Comparison of ENCODE assay signal across 8 cellular contexts in genomic region chr2:38750793-38751042, GRCh38. TPM values are rescaled to one million over a fixed set of nuclear protein-coding genes. Genes with fewer than 3 reads are reported as not detected.
DNase-seq lines count a peak whose midpoint lies in the region; ATAC-seq and TF ChIP-seq lines count a peak whose summit lies in the region.

No MANE protein-coding gene starts in this region.

- H3K4me3 ChIP-seq in AG04449 (ENCODE audit: low read depth, low read length), result peak overlapping the region; percentile 100
- peak overlapping the region; percentile 99 for H3K4me3 ChIP-seq in osteoblast (ENCODE audit: insufficient read depth, low read length)
- H3K4me3 ChIP-seq in tibial artery, result peak overlapping the region; percentile 56 to 82

- DNase-seq in AG04449 (ENCODE audit: low read depth, low spot score), result no peak
- peak; percentile 55 for DNase-seq in GM19238 (ENCODE audit: insufficient read length, low spot score)
- peak; percentile 83 for DNase-seq in OCI-M1 (lab: John Stamatoyannopoulos, UW)
- peak; percentile 68 for DNase-seq in activated gamma-delta T cell treated with Interleukin-2 at 50 U/mL for 16 hours
- peak; percentile 71 for DNase-seq in glutamatergic neuron
- peak; percentile 97 for DNase-seq in osteoblast (ENCODE audit: insufficient read length, low spot score, missing footprints)
- DNase-seq in tibial artery, result peak; percentile 48 to 84

- intact Hi-C loops in tibial artery (cut with DNase I; ENCODE audit: low total_unique reads), result loop anchor here (2.0 kb wide), 1 partner anchor 148 kb away; the partner anchor contains the start of gene HNRNPLL

- H3K36me3 Mint-ChIP-seq in glutamatergic neuron (ENCODE audit: unreplicated experiment), result no peaks in the 10 kb centered on the region

- peaks cover 22% of the 10 kb centered on the region for H3K9me3 Mint-ChIP-seq in glutamatergic neuron (ENCODE audit: unreplicated experiment)

- POLR2A ChIA-PET in AG04449 (lab: Yijun Ruan, JAX), result interaction anchor here (0.6 to 2.0 kb wide), 20 partner anchors 12 to 1666 kb away, joined by 3 to 46 read pairs (median 10); partner anchors contain the start of genes ATL2, GEMIN6, GPATCH11 and HNRNPLL

- ATAC-seq in HG03280 (IDR thresholded peaks at IDR 0.05; ENCODE audit: unreplicated experiment), result peak; percentile 32

- H3K4me1 Mint-ChIP-seq in glutamatergic neuron (ENCODE audit: low read depth, unreplicated experiment), result peaks cover 16% of the 10 kb centered on the region

- H2AFZ ChIP-seq in osteoblast (ENCODE audit: low read length), result peak overlapping the region; percentile 81

- H3K36me3 ChIP-seq in osteoblast (ENCODE audit: insufficient read depth, low read length) (peaks cover 44% of the 10 kb centered on the region), tibial artery (peaks cover 35 to 39% (median 36%) of the 10 kb centered on the region in 3 donors)

- H3K4me1 ChIP-seq in osteoblast (ENCODE audit: insufficient read depth, low read length) (peaks cover 19% of the 10 kb centered on the region), tibial artery (peaks cover 0 to 43% (median 20%) of the 10 kb centered on the region in 4 donors)

- H3K4me2 ChIP-seq in osteoblast (ENCODE audit: insufficient read depth, low read length), result peak overlapping the region; percentile 98

- H3K27ac Mint-ChIP-seq in glutamatergic neuron (ENCODE audit: unreplicated experiment), result peak overlapping the region; percentile 100

- no peaks in the 10 kb centered on the region for H3K9me3 ChIP-seq in osteoblast (ENCODE audit: low read depth, low read length)
- H3K9me3 ChIP-seq in tibial artery, result no peaks in the 10 kb centered on the region

- H3K4me3 Mint-ChIP-seq in glutamatergic neuron (ENCODE audit: unreplicated experiment), result peak overlapping the region; percentile 100

- peaks cover 54% of the 10 kb centered on the region for H3K79me2 ChIP-seq in osteoblast (ENCODE audit: insufficient read depth, low read length)

- CTCF ChIA-PET in AG04449 (lab: Yijun Ruan, JAX), result interaction anchor here (1.0 to 2.1 kb wide), 5 partner anchors 10 to 173 kb away, joined by 3 to 7 read pairs (median 4); no protein-coding TSS in a partner anchor

- TF ChIP-seq CTCF in AG04449 (IDR thresholded peaks at IDR 0.05; ENCODE audit: insufficient read depth, low read length, missing control alignments) (no peak), glutamatergic neuron (IDR thresholded peaks at IDR 0.05; ENCODE audit: partially characterized antibody, unreplicated experiment) (no peak), osteoblast (IDR thresholded peaks at IDR 0.05; ENCODE audit: extremely low read depth, low read depth, low read length) (no peak), tibial artery (IDR thresholded peaks at IDR 0.05) (no peak)

- H3K27ac ChIP-seq in osteoblast (ENCODE audit: low read depth, low read length) (peak overlapping the region; percentile 95), tibial artery (peak overlapping the region; percentile 83 to 99)

- peaks cover 13% of the 10 kb centered on the region for H3K27me3 Mint-ChIP-seq in glutamatergic neuron (ENCODE audit: unreplicated experiment)

- H3K27me3 ChIP-seq in osteoblast (ENCODE audit: insufficient read depth, low read length) (no peaks in the 10 kb centered on the region), tibial artery (no peaks in the 10 kb centered on the region)

- H4K20me1 ChIP-seq in osteoblast (ENCODE audit: insufficient read depth, low read length), result peaks cover 36% of the 10 kb centered on the region

RNA-seq across cellular contexts. Expression of gene SRSF7, which starts 0.4 kb away (rescaled TPM):
- total RNA-seq in glutamatergic neuron (ENCODE audit: unreplicated experiment) (155 TPM), osteoblast (46.3 and 48.1 TPM in 2 replicates)

RNA-seq across cellular contexts. Expression of gene GEMIN6, which starts 27.3 kb away (rescaled TPM):
- total RNA-seq in glutamatergic neuron (ENCODE audit: unreplicated experiment) (9.1 TPM), osteoblast (4.3 and 5.3 TPM in 2 replicates)
